Comparison of ENCODE assay signal across 27 cellular contexts in the genomic region with DNA sequence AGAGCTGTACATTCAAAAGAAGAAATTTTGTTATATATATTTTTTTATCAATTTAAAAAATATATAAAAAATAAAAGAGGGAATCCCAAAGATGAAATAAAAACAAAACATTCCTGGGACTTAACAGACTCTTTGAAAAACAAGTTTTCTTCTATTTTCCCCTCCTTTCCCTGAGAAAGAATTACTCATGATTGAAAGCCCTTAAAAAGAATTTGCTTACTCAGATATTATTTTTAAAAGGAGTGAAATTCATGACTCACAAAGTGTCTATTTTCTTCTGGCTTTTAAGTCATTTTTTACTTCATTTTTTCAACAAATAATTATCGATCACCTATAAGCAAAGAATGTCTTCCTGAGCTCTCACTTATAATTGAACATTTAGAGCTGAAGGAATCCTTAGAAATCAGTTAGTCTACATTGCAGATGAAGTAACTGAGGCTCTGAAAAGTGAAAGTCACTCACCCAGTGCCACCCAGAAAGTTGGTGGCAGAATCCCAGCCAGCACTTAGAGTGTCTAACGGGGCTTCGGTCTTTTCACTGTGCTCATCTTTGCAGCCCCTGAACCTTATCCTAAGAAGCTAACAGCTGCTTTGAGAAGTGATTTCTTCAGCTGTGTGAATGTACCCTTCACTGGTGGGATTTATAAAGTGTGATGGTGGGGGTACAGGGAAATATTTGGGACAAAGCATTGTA. TPM values are rescaled to one million over a fixed set of nuclear protein-coding genes. Genes with fewer than 3 reads are reported as not detected.
DNase-seq lines count a peak whose midpoint lies in the region; ATAC-seq and TF ChIP-seq lines count a peak whose summit lies in the region.
"Had no signal": no experiment of that assay in that cellular context is flagged by ENCODE, and none has a peak within 500 bp of the region (broad histone marks: within the 10 kb centered on the region; RNA-seq: fewer than 3 reads in every experiment).

No MANE protein-coding gene starts in this region.

- no peaks in the 10 kb centered on the region for H3K36me3 Mint-ChIP-seq in activated CD4-positive, alpha-beta T cell treated with anti-CD3 and anti-CD28 coated beads, Interleukin-2, amount 10 ng/mL, durations not matched to agents 24 days and 14 days (ENCODE audit: low read depth)
- H3K36me3 Mint-ChIP-seq: mesothelial cell of epicardium, type B pancreatic cell had no signal

- intact Hi-C loops in spleen (cut with DNase I; ENCODE audit: low total_unique reads), result no loop called here
- intact Hi-C loops in activated CD4-positive, alpha-beta T cell treated with anti-CD3 and anti-CD28 coated beads, Interleukin-2, amount 10 ng/mL, durations not matched to agents 24 days and 14 days (cut with micrococcal nuclease), result no loop called here

- H3K4me3 ChIP-seq in adipocyte (ENCODE audit: low read length) (no peak overlapping the region), fibroblast of mammary gland (ENCODE audit: control insufficient read depth, low read depth, low read length) (no peak overlapping the region), spleen (no peak overlapping the region)
- H3K4me3 ChIP-seq: BLaER1 treated with 17β-estradiol and CSF1 and Interleukin-3, amounts not matched to agents 10 nM and 100 nM; breast epithelium; coronary artery; esophagus muscularis mucosa; HAP-1; skin epidermis had no signal

- H3K4me3 Mint-ChIP-seq in activated CD4-positive, alpha-beta T cell treated with anti-CD3 and anti-CD28 coated beads, Interleukin-2, amount 10 ng/mL, durations not matched to agents 24 days and 14 days, result no peak overlapping the region
- H3K4me3 Mint-ChIP-seq: effector memory CD8-positive, alpha-beta T cell; mesothelial cell of epicardium; naive B cell; type B pancreatic cell had no signal

- TF ChIP-seq CTCF in fibroblast of mammary gland (conservative IDR thresholded peaks at IDR 0.05; ENCODE audit: control insufficient read depth, insufficient read depth, low read depth, low read length) (no peak), spleen (IDR thresholded peaks at IDR 0.05 in 8 of 11, conservative IDR thresholded peaks at IDR 0.05 in 3 of 11) (no peak)

- peak overlapping the region in 7 of 8 donors; percentile 28 to 72 (median 41) for H3K27ac ChIP-seq in spleen
- H3K27ac ChIP-seq: BLaER1 treated with 17β-estradiol and CSF1 and Interleukin-3, amounts not matched to agents 10 nM and 100 nM; breast epithelium; coronary artery; esophagus muscularis mucosa; neutrophil had no signal

- H3K4me1 Mint-ChIP-seq in activated CD4-positive, alpha-beta T cell treated with anti-CD3 and anti-CD28 coated beads, Interleukin-2, amount 10 ng/mL, durations not matched to agents 24 days and 14 days, result no peaks in the 10 kb centered on the region
- H3K4me1 Mint-ChIP-seq: mesothelial cell of epicardium, naive B cell had no signal

- H3K27me3 ChIP-seq in adipocyte (replicated peaks; ENCODE audit: control insufficient read depth, insufficient read depth, low read length) (no peaks in the 10 kb centered on the region), spleen (replicated peaks in 1 of 7) (no peaks in the 10 kb centered on the region)
- H3K27me3 ChIP-seq: BLaER1 treated with 17β-estradiol and CSF1 and Interleukin-3, amounts not matched to agents 10 nM and 100 nM; breast epithelium; esophagus muscularis mucosa; neutrophil had no signal

- peaks cover 4% of the 10 kb centered on the region for H3K4me1 ChIP-seq in adipocyte (ENCODE audit: control insufficient read depth, insufficient read depth, low read length)
- peaks cover 0 to 8% (median 0%) of the 10 kb centered on the region in 6 donors for H3K4me1 ChIP-seq in spleen
- H3K4me1 ChIP-seq: breast epithelium, HAP-1 had no signal

- no peaks in the 10 kb centered on the region for H3K9me3 Mint-ChIP-seq in activated CD4-positive, alpha-beta T cell treated with anti-CD3 and anti-CD28 coated beads, Interleukin-2, amount 10 ng/mL, durations not matched to agents 24 days and 14 days
- H3K9me3 Mint-ChIP-seq: effector memory CD8-positive, alpha-beta T cell had no signal

- 59 to 88% (median 68%) methylated on average over 3 of the region's 3 CpGs for WGBS in spleen, 5 donors

- no peak overlapping the region for H3K9ac ChIP-seq in adipocyte (ENCODE audit: low read length)
- H3K9ac ChIP-seq: BLaER1 treated with 17β-estradiol and CSF1 and Interleukin-3, amounts not matched to agents 10 nM and 100 nM had no signal

- ATAC-seq in HG02759 (IDR thresholded peaks at IDR 0.05; ENCODE audit: unreplicated experiment), result no peak
- ATAC-seq: effector memory CD8-positive, alpha-beta T cell had no signal

- no peak overlapping the region for H3K27ac Mint-ChIP-seq in activated CD4-positive, alpha-beta T cell treated with anti-CD3 and anti-CD28 coated beads, Interleukin-2, amount 10 ng/mL, durations not matched to agents 24 days and 14 days
- H3K27ac Mint-ChIP-seq: effector memory CD8-positive, alpha-beta T cell; mesothelial cell of epicardium; naive B cell; type B pancreatic cell had no signal

- H3K27me3 Mint-ChIP-seq in activated CD4-positive, alpha-beta T cell treated with anti-CD3 and anti-CD28 coated beads, Interleukin-2, amount 10 ng/mL, durations not matched to agents 24 days and 14 days, result peaks cover 5% of the 10 kb centered on the region
- H3K27me3 Mint-ChIP-seq: type B pancreatic cell had no signal

- peak; percentile 11 for DNase-seq in HCEC 1CT
- peak; percentile 27 for DNase-seq in adipocyte (ENCODE audit: low read depth)
- DNase-seq in fibroblast of mammary gland (ENCODE audit: low read depth), result peak; percentile 31
- no peak for DNase-seq in spleen
- DNase-seq in NCI-H146 (lab: John Stamatoyannopoulos, UW), result no peak
- no peak for DNase-seq in activated CD4-positive, alpha-beta T cell treated with anti-CD3 and anti-CD28 coated beads, Interleukin-2, amount 10 ng/mL, durations not matched to agents 24 days and 14 days
- DNase-seq: activated CD4-positive, alpha-beta T cell treated with anti-CD3 and anti-CD28 coated beads for 4 hours; activated naive CD4-positive, alpha-beta T cell; activated T-cell treated with anti-CD3 and anti-CD28 coated beads, Interleukin-2, amount 50 U/mL, for 1 hour; COR-L47; DMS53; effector memory CD8-positive, alpha-beta T cell; GF-D8; hippocampal formation; MV-4-11; naive B cell; NCI-H1694 had no signal

- no peak for TF ChIP-seq POLR2A in spleen (IDR thresholded peaks at IDR 0.05)

- H3K9me3 ChIP-seq in adipocyte (ENCODE audit: control insufficient read depth, low read length) (peaks cover 4% of the 10 kb centered on the region), spleen (peaks cover 0 to 15% (median 5%) of the 10 kb centered on the region in 8 donors)
- H3K9me3 ChIP-seq: neutrophil had no signal

- H3K36me3 ChIP-seq in adipocyte (ENCODE audit: control insufficient read depth, insufficient read depth, low read length, severe bottlenecking) (no peaks in the 10 kb centered on the region), spleen (no peaks in the 10 kb centered on the region)
- H3K36me3 ChIP-seq: BLaER1 treated with 17β-estradiol and CSF1 and Interleukin-3, amounts not matched to agents 10 nM and 100 nM; breast epithelium; esophagus muscularis mucosa; HAP-1; neutrophil had no signal

RNA-seq across cellular contexts. Expression of a gene that starts 42.5 kb away (rescaled TPM):
- 10 to 100 TPM; 16.9 to 64.5 (median 38.1) TPM for total RNA-seq in spleen
- 10 to 100 TPM; 13.2 to 20.2 (median 15.3) TPM for polyA plus RNA-seq in spleen
- total RNA-seq in activated CD4-positive, alpha-beta T cell treated with anti-CD3 and anti-CD28 coated beads, Interleukin-2, amount 10 ng/mL, durations not matched to agents 24 days and 14 days, result 8.4 TPM in 2 replicates

Comparison
In these comparisons a context has a peak if more than half of its experiments do, and no peak if none do; other contexts are left out.
1. DNase-seq: peak in HCEC 1CT (single experiment), adipocyte (single experiment) and fibroblast of mammary gland (single experiment); none in spleen (single experiment), NCI-H146 (single experiment) and activated CD4-positive, alpha-beta T cell treated with anti-CD3 and anti-CD28 coated beads, Interleukin-2, amount 10 ng/mL, durations not matched to agents 24 days and 14 days (single experiment).